9 cellular contexts compared by ENCODE assay signal in genomic region chr14:21106191-21106505, GRCh38. TPM values are rescaled to one million over a fixed set of nuclear protein-coding genes. Genes with fewer than 3 reads are reported as not detected.
A peak's percentile ranks its signal among the peaks of the same experiment; 100 is the strongest.
DNase-seq lines count a peak whose midpoint lies in the region; ATAC-seq and TF ChIP-seq lines count a peak whose summit lies in the region.
"Had no signal": no experiment of that assay in that cellular context is flagged by ENCODE, and none has a peak within 500 bp of the region (broad histone marks: within the 10 kb centered on the region; RNA-seq: fewer than 3 reads in every experiment).

No MANE protein-coding gene starts in this region.

- H3K4me3 ChIP-seq in HCT116 (replicated peaks in 1 of 2; ENCODE audit: low read depth in 1 of 2, low read length in 2 of 2) (no peak overlapping the region), SU-DHL-6 (ENCODE audit: insufficient read depth, low read length, poor library complexity, severe bottlenecking) (no peak overlapping the region), fibroblast of lung (replicated peaks in 1 of 4; ENCODE audit: control extremely low read depth in 1 of 4, insufficient read depth in 1 of 4, low read depth in 3 of 4, low read length in 4 of 4) (no peak overlapping the region), gastrocnemius medialis (peak overlapping the region in 1 of 4 donors; percentile 37)

- no peak for TF ChIP-seq RAD21 in HCT116 (IDR thresholded peaks at IDR 0.05; ENCODE audit: low read depth)

- ATAC-seq in HCT116 (no peak), gastrocnemius medialis (no peak), HG03097 (IDR thresholded peaks at IDR 0.05; ENCODE audit: low FRiP score, unreplicated experiment) (no peak), HG02938 (IDR thresholded peaks at IDR 0.05; ENCODE audit: unreplicated experiment) (no peak)

- TF ChIP-seq CTCF in HCT116 (IDR thresholded peaks at IDR 0.05 in 2 of 3, conservative IDR thresholded peaks at IDR 0.05 in 1 of 3; ENCODE audit: borderline replicate concordance in 1 of 3, insufficient read depth in 1 of 3, low read depth in 2 of 3, low read length in 2 of 3) (no peak), SU-DHL-6 (IDR thresholded peaks at IDR 0.05; ENCODE audit: insufficient read depth, low read length, poor library complexity, severe bottlenecking) (no peak), fibroblast of lung (conservative IDR thresholded peaks at IDR 0.05 in 1 of 2, IDR thresholded peaks at IDR 0.05 in 1 of 2; ENCODE audit: low read depth in 1 of 2, low read length in 2 of 2) (no peak), gastrocnemius medialis (IDR thresholded peaks at IDR 0.05 in 4 of 5, conservative IDR thresholded peaks at IDR 0.05 in 1 of 5) (no peak)

- H3K36me3 ChIP-seq in HCT116 (ENCODE audit: control insufficient read depth in 1 of 2, insufficient read depth in 2 of 2, low read length in 2 of 2) = no peaks in the 10 kb centered on the region
- H3K36me3 ChIP-seq in SU-DHL-6 (ENCODE audit: low read length) = no peaks in the 10 kb centered on the region
- no peaks in the 10 kb centered on the region for H3K36me3 ChIP-seq in fibroblast of lung (ENCODE audit: control insufficient read depth, insufficient read depth, low read length)
- H3K36me3 ChIP-seq in gastrocnemius medialis = no peaks in the 10 kb centered on the region

- no peak for DNase-seq in HCT116 (ENCODE audit: low read depth, low spot score)
- peak in 1 of 2 donors; percentile 47 for DNase-seq in fibroblast of lung (ENCODE audit: low read depth in 2 of 2)
- DNase-seq in gastrocnemius medialis = no peak
- DNase-seq in mesenteric fat pad (ENCODE audit: low spot score) = no peak
- DNase-seq in effector CD4-positive, alpha-beta T cell = no peak

- H4K20me1 ChIP-seq in HCT116 (ENCODE audit: insufficient read depth) (no peaks in the 10 kb centered on the region), SU-DHL-6 (ENCODE audit: low read depth, low read length) (no peaks in the 10 kb centered on the region), fibroblast of lung (ENCODE audit: control insufficient read depth, extremely low read depth, insufficient read depth, low read length) (no peaks in the 10 kb centered on the region)

- H3K9me2 ChIP-seq in HCT116 (ENCODE audit: insufficient read depth) (no peaks in the 10 kb centered on the region), SU-DHL-6 (replicated peaks; ENCODE audit: insufficient read depth, low read length) (no peaks in the 10 kb centered on the region)

- H3K9me3 ChIP-seq in HCT116 (ENCODE audit: control insufficient read depth in 1 of 2, insufficient read depth in 1 of 2, low read depth in 1 of 2, low read length in 2 of 2) (no peaks in the 10 kb centered on the region), SU-DHL-6 (ENCODE audit: insufficient read depth, low read length) (no peaks in the 10 kb centered on the region), fibroblast of lung (ENCODE audit: control insufficient read depth, insufficient read depth, low read depth, low read length) (no peaks in the 10 kb centered on the region), gastrocnemius medialis (no peaks in the 10 kb centered on the region)

- H3K27me3 ChIP-seq in HCT116 (ENCODE audit: insufficient read depth, low read length) (no peaks in the 10 kb centered on the region), SU-DHL-6 (ENCODE audit: low read length) (no peaks in the 10 kb centered on the region), fibroblast of lung (ENCODE audit: control insufficient read depth, insufficient read depth, low read length) (peaks cover 7% of the 10 kb centered on the region), gastrocnemius medialis (no peaks in the 10 kb centered on the region)

- intact Hi-C loops in HCT116 (cut with micrococcal nuclease) (loop anchor here (10.0 kb wide), 1 partner anchor 251 kb away; no protein-coding TSS in a partner anchor), gastrocnemius medialis (cut with DNase I; ENCODE audit: low total_unique reads) (loop anchor here (5.0 to 10.0 kb wide), 3 partner anchors 134 to 761 kb away; partner anchors contain the start of gene PARP2)

- CTCF ChIA-PET in HCT116 (lab: Charles Lee) = interaction anchor here (1.1 to 3.5 kb wide), 3 partner anchors 38 to 131 kb away, joined by 3 to 60 read pairs (median 59); no protein-coding TSS in a partner anchor

- H3K79me2 ChIP-seq in HCT116 (ENCODE audit: insufficient read depth, low read length) (no peaks in the 10 kb centered on the region), SU-DHL-6 (ENCODE audit: insufficient read depth, low read length) (no peaks in the 10 kb centered on the region), fibroblast of lung (ENCODE audit: control insufficient read depth, insufficient read depth, low read length) (no peaks in the 10 kb centered on the region)

- H3K27ac ChIP-seq in HCT116 (ENCODE audit: low read depth, low read length) = no peak overlapping the region
- H3K27ac ChIP-seq in SU-DHL-6 (ENCODE audit: low read depth, low read length) = no peak overlapping the region
- no peak overlapping the region for H3K27ac ChIP-seq in fibroblast of lung (ENCODE audit: insufficient read depth, low read length)
- peak overlapping the region; percentile 97 to 99 (median 98) for H3K27ac ChIP-seq in gastrocnemius medialis

- peak overlapping the region; percentile 97 for H2AFZ ChIP-seq in HCT116 (ENCODE audit: low read depth, low read length, poor library complexity, severe bottlenecking)
- H2AFZ ChIP-seq in SU-DHL-6 (ENCODE audit: low read depth, low read length, severe bottlenecking) = peak overlapping the region; percentile 84
- H2AFZ ChIP-seq in fibroblast of lung (ENCODE audit: low read length) = no peak overlapping the region

- no peak overlapping the region for H3K9ac ChIP-seq in HCT116 (ENCODE audit: low read length)
- H3K9ac ChIP-seq in SU-DHL-6 (ENCODE audit: low read length) = no peak overlapping the region
- H3K9ac ChIP-seq in fibroblast of lung (ENCODE audit: insufficient read depth, low read length) = no peak overlapping the region

- POLR2A ChIA-PET in HCT116 (lab: Charles Lee) = no interaction called here

- RAD21 ChIA-PET in HCT116 (lab: Charles Lee; ENCODE audit: low non-redundant PET in 1 of 2, low total read pairs in 2 of 2, uncharacterized antibody in 2 of 2, unreplicated experiment in 2 of 2) = no interaction called here

- in situ Hi-C loops in gastrocnemius medialis (cut with MboI; ENCODE audit: low sequenced_read_pairs in 4 of 4) = loop anchor here (5.0 to 25.0 kb wide), 5 partner anchors 39 to 419 kb away; partner anchors contain the start of genes ANG (in 2 of the 4) and RNASE4 (in 2 of the 4)

- BruUV-seq in HCT116 (replicated peaks; lab: Mats Ljungman, UMichigan) = no TSS peak

- TF ChIP-seq POLR2A in HCT116 (IDR thresholded peaks at IDR 0.05; ENCODE audit: borderline replicate concordance, extremely low read depth, insufficient read depth, insufficient read length) = no peak
- no peak for TF ChIP-seq POLR2A in gastrocnemius medialis (IDR thresholded peaks at IDR 0.05)

- peaks cover 47 to 68% of the 10 kb centered on the region in 2 experiments for H3K4me1 ChIP-seq in HCT116 (ENCODE audit: control insufficient read depth in 1 of 2, insufficient read depth in 2 of 2, low read length in 2 of 2)
- peaks cover 14% of the 10 kb centered on the region for H3K4me1 ChIP-seq in fibroblast of lung (ENCODE audit: control insufficient read depth, extremely low read depth, insufficient read depth, low read length)
- peaks cover 34% of the 10 kb centered on the region in 2 donors for H3K4me1 ChIP-seq in gastrocnemius medialis

- H3K4me2 ChIP-seq in HCT116 (ENCODE audit: low read length) (peak overlapping the region; percentile 66), SU-DHL-6 (ENCODE audit: low read depth, low read length, poor library complexity, severe bottlenecking) (no peak overlapping the region), fibroblast of lung (ENCODE audit: extremely low read depth, insufficient read depth, low read length) (peak overlapping the region; percentile 27)

- no peaks in the 10 kb centered on the region; the same call in 1 of the 2 replicates for H3F3A ChIP-seq in SU-DHL-6 (ENCODE audit: insufficient read depth)

TF ChIP-seq in HCT116, 20 proteins besides CTCF, POLR2A, EP300 and RAD21 (continues in another document):
- TF ChIP-seq CBX3 (IDR thresholded peaks at IDR 0.05; ENCODE audit: low read depth) (no peak), SP1 (IDR thresholded peaks at IDR 0.05; ENCODE audit: low read depth) (no peak), MAX (IDR thresholded peaks at IDR 0.05) (no peak), ZFX (IDR thresholded peaks at IDR 0.05) (no peak)

RNA-seq across cellular contexts. Expression of gene TMEM253, which starts 5.3 kb away (rescaled TPM):
- total RNA-seq in HCT116 (2021; ENCODE audit: unreplicated experiment) (0.59 TPM), fibroblast of lung (not detected in 2 replicates), gastrocnemius medialis (under 1 TPM in 2 of 4 donors, not detected in 2; 0.19 to 0.35 TPM), mesenteric fat pad (2.2 TPM)
- polyA plus RNA-seq in HCT116 (2012) = 0.29 and 0.52 TPM in 2 replicates
- 0.05 and 0.11 TPM in 2 replicates for polyA plus RNA-seq in fibroblast of lung
- polyA plus RNA-seq in fibroblast of lung (2012) = 0.07 TPM in 1 of 2 replicates, not detected in the other
- not detected in 2 replicates for polyA minus RNA-seq in fibroblast of lung (ENCODE audit: low replicate concordance)
- total RNA-seq: activated T-helper 1 cell treated with anti-CD3 and anti-CD28 coated beads, Interleukin-12 subunit alpha, Interleukin-12 subunit beta, Interleukin-2, Interleukin-4 antibody, amounts not matched to agents 30 ng/mL and 10 ng/mL and 1 ng/mL, durations not matched to agents 14 hours and 24 hours and 36 hours had no signal

RNA-seq across cellular contexts. Expression of gene ZNF219, which starts 7.7 kb away (rescaled TPM):
- 16.6 TPM for total RNA-seq in HCT116 (2021; ENCODE audit: unreplicated experiment)
- polyA plus RNA-seq in HCT116 (2012) = 10.6 and 13.3 TPM in 2 replicates
- total RNA-seq in fibroblast of lung = 3.9 and 4.6 TPM in 2 replicates
- 2.2 and 2.4 TPM in 2 replicates for polyA plus RNA-seq in fibroblast of lung
- 3.4 and 5.2 TPM in 2 replicates for polyA plus RNA-seq in fibroblast of lung (2012)
- 1.1 and 2.3 TPM in 2 replicates for polyA minus RNA-seq in fibroblast of lung (ENCODE audit: low replicate concordance)
- 10 to 100 TPM; 25.9 to 48.9 (median 43.9) TPM for total RNA-seq in gastrocnemius medialis
- 80.6 TPM for total RNA-seq in mesenteric fat pad

RNA-seq across cellular contexts. Expression of gene ARHGEF40, which starts 36.0 kb away (rescaled TPM):
- 6.3 TPM for total RNA-seq in HCT116 (2021; ENCODE audit: unreplicated experiment)
- 4.3 and 4.7 TPM in 2 replicates for polyA plus RNA-seq in HCT116 (2012)
- total RNA-seq in fibroblast of lung = 23.6 and 24.7 TPM in 2 replicates
- polyA plus RNA-seq in fibroblast of lung = 18.2 and 34.6 TPM in 2 replicates
- 16.0 and 24.4 TPM in 2 replicates for polyA plus RNA-seq in fibroblast of lung (2012)
- 93.2 and 115 TPM in 2 replicates for polyA minus RNA-seq in fibroblast of lung (ENCODE audit: low replicate concordance)
- 10 to 100 TPM; 10.4 to 15.7 (median 12.9) TPM for total RNA-seq in gastrocnemius medialis
- total RNA-seq in mesenteric fat pad = 81.1 TPM
- total RNA-seq: activated T-helper 1 cell treated with anti-CD3 and anti-CD28 coated beads, Interleukin-12 subunit alpha, Interleukin-12 subunit beta, Interleukin-2, Interleukin-4 antibody, amounts not matched to agents 30 ng/mL and 10 ng/mL and 1 ng/mL, durations not matched to agents 14 hours and 24 hours and 36 hours had no signal

RNA-seq across cellular contexts. Expression of gene RNASE8, which starts 48.5 kb away (rescaled TPM):
- total RNA-seq in HCT116 (2021; ENCODE audit: unreplicated experiment) (not detected), fibroblast of lung (not detected in 2 replicates), gastrocnemius medialis (not detected), mesenteric fat pad (not detected)
- polyA plus RNA-seq in HCT116 (2012) = not detected in 2 replicates
- not detected in 2 replicates for polyA plus RNA-seq in fibroblast of lung
- not detected in 2 replicates for polyA plus RNA-seq in fibroblast of lung (2012)
- not detected in 2 replicates for polyA minus RNA-seq in fibroblast of lung (ENCODE audit: low replicate concordance)
- total RNA-seq: activated T-helper 1 cell treated with anti-CD3 and anti-CD28 coated beads, Interleukin-12 subunit alpha, Interleukin-12 subunit beta, Interleukin-2, Interleukin-4 antibody, amounts not matched to agents 30 ng/mL and 10 ng/mL and 1 ng/mL, durations not matched to agents 14 hours and 24 hours and 36 hours had no signal

RNA-seq across cellular contexts. Expression of gene OR5AU1, which starts 49.7 kb away (rescaled TPM):
- total RNA-seq in HCT116 (2021; ENCODE audit: unreplicated experiment) = not detected
- not detected in 2 replicates for polyA plus RNA-seq in HCT116 (2012)
- not detected in 2 replicates for total RNA-seq in fibroblast of lung
- not detected in 2 replicates for polyA plus RNA-seq in fibroblast of lung
- not detected in 2 replicates for polyA plus RNA-seq in fibroblast of lung (2012)
- polyA minus RNA-seq in fibroblast of lung (ENCODE audit: low replicate concordance) = not detected in 2 replicates
- not detected for total RNA-seq in gastrocnemius medialis
- total RNA-seq in mesenteric fat pad = not detected
- total RNA-seq: activated T-helper 1 cell treated with anti-CD3 and anti-CD28 coated beads, Interleukin-12 subunit alpha, Interleukin-12 subunit beta, Interleukin-2, Interleukin-4 antibody, amounts not matched to agents 30 ng/mL and 10 ng/mL and 1 ng/mL, durations not matched to agents 14 hours and 24 hours and 36 hours had no signal

Comparison
In these comparisons a context has a peak if more than half of its experiments do, and no peak if none do; other contexts are left out.
1. H3K27ac ChIP-seq: peak in gastrocnemius medialis (4 of 4); none in HCT116 (single experiment), SU-DHL-6 (single experiment) and fibroblast of lung (single experiment).